ENCODE assay signal across 17 cellular contexts in the genomic region with DNA sequence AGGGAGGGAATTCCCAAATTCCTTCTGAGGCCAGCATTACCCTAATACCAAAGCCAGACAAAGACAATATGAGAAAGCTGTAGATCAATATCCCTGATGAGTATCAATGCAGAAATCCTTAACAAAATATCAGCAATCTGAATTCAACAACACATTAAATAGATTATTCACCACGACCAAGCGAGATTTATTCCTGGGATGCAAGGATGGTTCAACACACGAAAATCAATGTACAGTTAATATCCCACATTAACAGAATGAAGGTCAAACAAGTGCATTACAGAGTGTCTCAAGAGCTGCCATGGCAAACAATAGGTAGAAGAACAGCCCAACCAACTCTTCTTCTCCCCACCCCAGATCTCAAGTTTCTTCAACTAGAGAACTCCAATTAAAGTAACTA. TPM values are rescaled to one million over a fixed set of nuclear protein-coding genes. Genes with fewer than 3 reads are reported as not detected.
DNase-seq lines count a peak whose midpoint lies in the region; ATAC-seq and TF ChIP-seq lines count a peak whose summit lies in the region.
"Had no signal": no experiment of that assay in that cellular context is flagged by ENCODE, and none has a peak within 500 bp of the region (broad histone marks: within the 10 kb centered on the region; RNA-seq: fewer than 3 reads in every experiment).

No MANE protein-coding gene starts in this region.

- H3K4me1 ChIP-seq in DND-41 (ENCODE audit: insufficient read depth, low read length) (peaks cover 40% of the 10 kb centered on the region), mesenchymal stem cell (ENCODE audit: control insufficient read depth, insufficient read depth, low read depth, low read length) (no peaks in the 10 kb centered on the region), spleen (peaks cover 32 to 75% (median 59%) of the 10 kb centered on the region in 6 donors)

- H2BK15ac ChIP-seq in mesenchymal stem cell (ENCODE audit: low read depth, poor library complexity, severe bottlenecking), result no peak overlapping the region

- DNase-seq in activated CD8-positive, alpha-beta T cell treated with anti-CD3 and anti-CD28 coated beads for 36 hours, result no peak
- DNase-seq in activated CD8-positive, alpha-beta T cell treated with anti-CD3 and anti-CD28 coated beads, Interleukin-2, amount 10 ng/mL, durations not matched to agents 7 days and 5 days, result no peak
- DNase-seq in DND-41 (no peak), T-helper 17 cell (no peak), mesenchymal stem cell (no peak), spleen (no peak)
- DNase-seq in CD4-positive, alpha-beta T cell, result no peak
- DNase-seq: Caco-2, NCI-H1436, NCI-H2029, NCI-H2171 treated with DMSO at 0.1 percent for 48 hours, NCI-H510A, NCI-H82, PC-9 had no signal

- no peak overlapping the region for H3K14ac ChIP-seq in mesenchymal stem cell (ENCODE audit: low read length in 2 of 2)

- H2AK5ac ChIP-seq in mesenchymal stem cell (ENCODE audit: low read length, severe bottlenecking), result no peak overlapping the region

- no peak overlapping the region for H3K4ac ChIP-seq in mesenchymal stem cell (ENCODE audit: low read depth in 1 of 2, low read length in 2 of 2)

- H3K27me3 Mint-ChIP-seq in activated CD8-positive, alpha-beta T cell treated with anti-CD3 and anti-CD28 coated beads for 36 hours, result no peaks in the 10 kb centered on the region
- no peaks in the 10 kb centered on the region for H3K27me3 Mint-ChIP-seq in activated CD8-positive, alpha-beta T cell treated with anti-CD3 and anti-CD28 coated beads, Interleukin-2, amount 10 ng/mL, durations not matched to agents 7 days and 5 days (ENCODE audit: low read depth)
- H3K27me3 Mint-ChIP-seq in T-helper 17 cell, result no peaks in the 10 kb centered on the region
- no peaks in the 10 kb centered on the region for H3K27me3 Mint-ChIP-seq in CD4-positive, alpha-beta T cell

- POLR2A ChIA-PET in activated CD8-positive, alpha-beta T cell treated with anti-CD3 and anti-CD28 coated beads for 36 hours (lab: Charles Lee), result no interaction called here
- POLR2A ChIA-PET in activated CD8-positive, alpha-beta T cell treated with anti-CD3 and anti-CD28 coated beads, Interleukin-2, amount 10 ng/mL, durations not matched to agents 7 days and 5 days (lab: Charles Lee), result interaction anchor here (1.0 kb wide), 1 partner anchor 66 kb away, joined by 4 read pairs; no protein-coding TSS in a partner anchor
- POLR2A ChIA-PET in CD4-positive, alpha-beta T cell (lab: Charles Lee), result no interaction called here

- H3K27ac ChIP-seq in DND-41 (ENCODE audit: low read length) (no peak overlapping the region), mesenchymal stem cell (ENCODE audit: low read length, poor library complexity, severe bottlenecking) (no peak overlapping the region), spleen (no peak overlapping the region)
- H3K27ac ChIP-seq in CD4-positive, alpha-beta T cell (ENCODE audit: low read depth, low read length), result no peak overlapping the region
- H3K27ac ChIP-seq: BLaER1 treated with 17β-estradiol and CSF1 and Interleukin-3, amounts not matched to agents 10 nM and 100 nM; PC-9; SJSA1 had no signal

- H3K23ac ChIP-seq in mesenchymal stem cell (ENCODE audit: low read length in 2 of 2), result no peak overlapping the region

- H3K36me3 Mint-ChIP-seq in activated CD8-positive, alpha-beta T cell treated with anti-CD3 and anti-CD28 coated beads for 36 hours (ENCODE audit: low read depth), result peaks cover 45% of the 10 kb centered on the region
- peaks cover 49% of the 10 kb centered on the region for H3K36me3 Mint-ChIP-seq in activated CD8-positive, alpha-beta T cell treated with anti-CD3 and anti-CD28 coated beads, Interleukin-2, amount 10 ng/mL, durations not matched to agents 7 days and 5 days (ENCODE audit: low read depth)
- peaks cover 9% of the 10 kb centered on the region for H3K36me3 Mint-ChIP-seq in T-helper 17 cell (ENCODE audit: low read depth)
- peaks cover 68% of the 10 kb centered on the region for H3K36me3 Mint-ChIP-seq in CD4-positive, alpha-beta T cell (ENCODE audit: low read depth)

- CTCF ChIA-PET in activated CD8-positive, alpha-beta T cell treated with anti-CD3 and anti-CD28 coated beads for 36 hours (lab: Charles Lee), result interaction anchor here (1.8 to 2.0 kb wide), 2 partner anchors 65 to 66 kb away, joined by 6 read pairs; partner anchors contain the start of gene P4HA1
- CTCF ChIA-PET in activated CD8-positive, alpha-beta T cell treated with anti-CD3 and anti-CD28 coated beads, Interleukin-2, amount 10 ng/mL, durations not matched to agents 7 days and 5 days (lab: Charles Lee), result interaction anchor here (8.5 kb wide), 1 partner anchor 66 kb away, joined by 86 read pairs; the partner anchor contains the start of gene P4HA1
- CTCF ChIA-PET in CD4-positive, alpha-beta T cell (lab: Charles Lee), result no interaction called here

- no peak overlapping the region for H3K4me3 Mint-ChIP-seq in activated CD8-positive, alpha-beta T cell treated with anti-CD3 and anti-CD28 coated beads for 36 hours
- no peak overlapping the region for H3K4me3 Mint-ChIP-seq in activated CD8-positive, alpha-beta T cell treated with anti-CD3 and anti-CD28 coated beads, Interleukin-2, amount 10 ng/mL, durations not matched to agents 7 days and 5 days
- H3K4me3 Mint-ChIP-seq in T-helper 17 cell, result no peak overlapping the region
- no peak overlapping the region for H3K4me3 Mint-ChIP-seq in CD4-positive, alpha-beta T cell

- H2AFZ ChIP-seq in DND-41 (ENCODE audit: low read depth, low read length), result no peak overlapping the region
- H2AFZ ChIP-seq in mesenchymal stem cell (ENCODE audit: low read depth, low read length), result no peak overlapping the region
- H2AFZ ChIP-seq: PC-9 had no signal

- no peak for TF ChIP-seq POLR2A in spleen (IDR thresholded peaks at IDR 0.05)

- WGBS in mesenchymal stem cell, result 97% methylated on average over 3 of the region's 3 CpGs
- 92 to 97% (median 94%) methylated on average over 3 of the region's 3 CpGs for WGBS in spleen, 5 donors

- H3K4me3 ChIP-seq in DND-41 (ENCODE audit: low read depth in 1 of 2, low read length in 2 of 2) (no peak overlapping the region), mesenchymal stem cell (ENCODE audit: insufficient read depth in 1 of 2, low read depth in 1 of 2, low read length in 2 of 2) (no peak overlapping the region), spleen (no peak overlapping the region)
- H3K4me3 ChIP-seq: BLaER1 treated with 17β-estradiol and CSF1 and Interleukin-3, amounts not matched to agents 10 nM and 100 nM; PC-9; SJSA1 had no signal

- H4K91ac ChIP-seq in mesenchymal stem cell (ENCODE audit: low read length), result no peak overlapping the region

- peak overlapping the region; percentile 14 for H3K27ac Mint-ChIP-seq in activated CD8-positive, alpha-beta T cell treated with anti-CD3 and anti-CD28 coated beads for 36 hours
- H3K27ac Mint-ChIP-seq in activated CD8-positive, alpha-beta T cell treated with anti-CD3 and anti-CD28 coated beads, Interleukin-2, amount 10 ng/mL, durations not matched to agents 7 days and 5 days, result no peak overlapping the region
- H3K27ac Mint-ChIP-seq in T-helper 17 cell, result peak overlapping the region; percentile 78
- H3K27ac Mint-ChIP-seq in CD4-positive, alpha-beta T cell, result no peak overlapping the region

- H3K9ac ChIP-seq in DND-41 (ENCODE audit: low read depth, low read length), result no peak overlapping the region
- peak overlapping the region; percentile 78 for H3K9ac ChIP-seq in mesenchymal stem cell (ENCODE audit: low read length)

- H4K8ac ChIP-seq in mesenchymal stem cell (ENCODE audit: low read length), result no peak overlapping the region

- H3K9me3 ChIP-seq in DND-41 (ENCODE audit: insufficient read depth, low read length, severe bottlenecking), result no peaks in the 10 kb centered on the region
- no peaks in the 10 kb centered on the region for H3K9me3 ChIP-seq in T-helper 17 cell (ENCODE audit: control insufficient read depth, low read length, poor library complexity, severe bottlenecking)
- peaks cover 8% of the 10 kb centered on the region for H3K9me3 ChIP-seq in mesenchymal stem cell (ENCODE audit: control insufficient read depth, low read length)
- H3K9me3 ChIP-seq in CD4-positive, alpha-beta T cell (ENCODE audit: control insufficient read depth, low read length), result no peaks in the 10 kb centered on the region
- H3K9me3 ChIP-seq in spleen, result no peaks in the 10 kb centered on the region
- H3K9me3 ChIP-seq: Caco-2 had no signal

- peaks cover 51% of the 10 kb centered on the region for H3K4me1 Mint-ChIP-seq in activated CD8-positive, alpha-beta T cell treated with anti-CD3 and anti-CD28 coated beads for 36 hours (ENCODE audit: low read depth)
- peaks cover 46% of the 10 kb centered on the region for H3K4me1 Mint-ChIP-seq in activated CD8-positive, alpha-beta T cell treated with anti-CD3 and anti-CD28 coated beads, Interleukin-2, amount 10 ng/mL, durations not matched to agents 7 days and 5 days (ENCODE audit: low read depth)
- H3K4me1 Mint-ChIP-seq in T-helper 17 cell, result peaks cover 33% of the 10 kb centered on the region
- H3K4me1 Mint-ChIP-seq in CD4-positive, alpha-beta T cell (ENCODE audit: low read depth), result peaks cover 59% of the 10 kb centered on the region

- TF ChIP-seq CTCF in activated CD8-positive, alpha-beta T cell treated with anti-CD3 and anti-CD28 coated beads for 36 hours (IDR thresholded peaks at IDR 0.05), result no peak
- no peak for TF ChIP-seq CTCF in DND-41 (IDR thresholded peaks at IDR 0.05; ENCODE audit: borderline replicate concordance, extremely low read depth, low read length, poor library complexity, severe bottlenecking)
- TF ChIP-seq CTCF in CD4-positive, alpha-beta T cell (IDR thresholded peaks at IDR 0.05), result no peak
- no peak for TF ChIP-seq CTCF in spleen (IDR thresholded peaks at IDR 0.05 in 8 of 11, conservative IDR thresholded peaks at IDR 0.05 in 3 of 11)

- peaks cover 5% of the 10 kb centered on the region; the same call in 1 of the 2 replicates for H4K20me1 ChIP-seq in DND-41 (ENCODE audit: insufficient read depth, low read length)

- H3K36me3 ChIP-seq in DND-41 (ENCODE audit: insufficient read depth, low read length) (peaks cover 44% of the 10 kb centered on the region), mesenchymal stem cell (ENCODE audit: control insufficient read depth in 1 of 2, insufficient read depth in 2 of 2, low read depth in 1 of 2, low read length in 2 of 2) (peaks cover 10 to 55% of the 10 kb centered on the region in 2 experiments), spleen (peaks cover 3 to 87% (median 32%) of the 10 kb centered on the region in 6 donors)

- H3K18ac ChIP-seq in mesenchymal stem cell (ENCODE audit: low read depth in 1 of 2, low read length in 2 of 2), result no peak overlapping the region

- H3K4me2 ChIP-seq in DND-41 (ENCODE audit: insufficient read depth, low read length), result peak overlapping the region; percentile 10; the same call in 1 of the 2 replicates
- H3K4me2 ChIP-seq in mesenchymal stem cell (ENCODE audit: low read length, poor library complexity, severe bottlenecking), result no peak overlapping the region
- H3K4me2 ChIP-seq: PC-9 had no signal

- H3K79me2 ChIP-seq in DND-41 (ENCODE audit: insufficient read depth, low read length), result peaks cover 73% of the 10 kb centered on the region

- H2BK5ac ChIP-seq in mesenchymal stem cell (ENCODE audit: low read depth, low read length, poor library complexity, severe bottlenecking), result no peak overlapping the region

- H2BK120ac ChIP-seq in mesenchymal stem cell (ENCODE audit: low read depth, low read length), result no peak overlapping the region

- peaks cover 13% of the 10 kb centered on the region for H3K79me1 ChIP-seq in mesenchymal stem cell (replicated peaks; ENCODE audit: low read length, poor library complexity, severe bottlenecking)

- ATAC-seq in activated CD8-positive, alpha-beta T cell treated with anti-CD3 and anti-CD28 coated beads for 36 hours, result no peak
- no peak for ATAC-seq in activated CD8-positive, alpha-beta T cell treated with anti-CD3 and anti-CD28 coated beads, Interleukin-2, amount 10 ng/mL, durations not matched to agents 7 days and 5 days
- ATAC-seq in DND-41 (ENCODE audit: insufficient read depth, low read depth) (no peak), T-helper 17 cell (no peak), GM19351 (IDR thresholded peaks at IDR 0.05; ENCODE audit: unreplicated experiment) (no peak)
- ATAC-seq in CD4-positive, alpha-beta T cell (ENCODE audit: poor library complexity), result no peak

- H2BK12ac ChIP-seq in mesenchymal stem cell (ENCODE audit: low read length in 2 of 2), result no peak overlapping the region

- intact Hi-C loops in activated CD8-positive, alpha-beta T cell treated with anti-CD3 and anti-CD28 coated beads for 36 hours (cut with micrococcal nuclease), result no loop called here
- intact Hi-C loops in CD4-positive, alpha-beta T cell (cut with DNase I, micrococcal nuclease), result loop anchor here in 1 of 2 experiments (10.0 kb wide), 1 partner anchor 467 kb away; the partner anchor contains the start of gene MCU
- intact Hi-C loops in spleen (cut with DNase I; ENCODE audit: low total_unique reads), result no loop called here

- no peaks in the 10 kb centered on the region for H3K9me3 Mint-ChIP-seq in activated CD8-positive, alpha-beta T cell treated with anti-CD3 and anti-CD28 coated beads for 36 hours
- no peaks in the 10 kb centered on the region for H3K9me3 Mint-ChIP-seq in activated CD8-positive, alpha-beta T cell treated with anti-CD3 and anti-CD28 coated beads, Interleukin-2, amount 10 ng/mL, durations not matched to agents 7 days and 5 days (ENCODE audit: insufficient read depth)
- no peaks in the 10 kb centered on the region for H3K9me3 Mint-ChIP-seq in CD4-positive, alpha-beta T cell

- H3K27me3 ChIP-seq in DND-41 (ENCODE audit: insufficient read depth, low read length, poor library complexity), result no peaks in the 10 kb centered on the region
- no peaks in the 10 kb centered on the region for H3K27me3 ChIP-seq in mesenchymal stem cell (ENCODE audit: control insufficient read depth in 1 of 2, insufficient read depth in 1 of 2, low read length in 2 of 2)
- H3K27me3 ChIP-seq in CD4-positive, alpha-beta T cell (ENCODE audit: control insufficient read depth, insufficient read depth, low read length), result no peaks in the 10 kb centered on the region
- H3K27me3 ChIP-seq in spleen (replicated peaks in 1 of 7), result no peaks in the 10 kb centered on the region
- H3K27me3 ChIP-seq: BLaER1 treated with 17β-estradiol and CSF1 and Interleukin-3, amounts not matched to agents 10 nM and 100 nM; SJSA1 had no signal

RNA-seq across cellular contexts. Expression of gene ECD, which starts 6.1 kb away (rescaled TPM):
- total RNA-seq in activated CD8-positive, alpha-beta T cell treated with anti-CD3 and anti-CD28 coated beads for 36 hours, result 10 to 100 TPM; 31.8 to 33.9 TPM
- total RNA-seq in activated CD8-positive, alpha-beta T cell treated with anti-CD3 and anti-CD28 coated beads, Interleukin-2, amount 10 ng/mL, durations not matched to agents 7 days and 5 days, result 10 to 100 TPM; 29.0 to 30.9 TPM
- 10 to 100 TPM; 41.3 to 50.5 TPM for total RNA-seq in T-helper 17 cell
- polyA plus RNA-seq in mesenchymal stem cell (2013, experiment 1 of 2), result 24.0 TPM
- 25.3 TPM for polyA plus RNA-seq in mesenchymal stem cell (2013, experiment 2 of 2)
- total RNA-seq in CD4-positive, alpha-beta T cell, result 10 to 100 TPM; 50.5 to 57.7 TPM
- 10 to 100 TPM; 24.9 to 37.8 (median 32.1) TPM for total RNA-seq in spleen
- 1 to 10 TPM; 7.3 to 9.8 (median 9.2) TPM for polyA plus RNA-seq in spleen

RNA-seq across cellular contexts. Expression of gene FAM149B1, which starts 6.3 kb away (rescaled TPM):
- total RNA-seq in activated CD8-positive, alpha-beta T cell treated with anti-CD3 and anti-CD28 coated beads for 36 hours, result 10 to 100 TPM; 13.0 to 13.3 TPM
- 10 to 100 TPM; 13.8 to 15.0 TPM for total RNA-seq in activated CD8-positive, alpha-beta T cell treated with anti-CD3 and anti-CD28 coated beads, Interleukin-2, amount 10 ng/mL, durations not matched to agents 7 days and 5 days
- total RNA-seq in T-helper 17 cell, result 10 to 100 TPM; 12.5 to 13.4 TPM
- 24.4 TPM for polyA plus RNA-seq in mesenchymal stem cell (2013, experiment 1 of 2)
- polyA plus RNA-seq in mesenchymal stem cell (2013, experiment 2 of 2), result 24.2 TPM
- total RNA-seq in CD4-positive, alpha-beta T cell, result 1 to 10 TPM; 7.0 to 7.7 TPM
- total RNA-seq in spleen, result 10 to 100 TPM; 13.5 to 24.5 (median 18.6) TPM
- 10 to 100 TPM; 11.9 to 13.4 (median 13.3) TPM for polyA plus RNA-seq in spleen

RNA-seq across cellular contexts. Expression of gene NUDT13, which starts 51.4 kb away (rescaled TPM):
- total RNA-seq in activated CD8-positive, alpha-beta T cell treated with anti-CD3 and anti-CD28 coated beads for 36 hours, result 1 to 10 TPM; 2.3 to 2.4 TPM
- 1 to 10 TPM; 1.6 to 1.7 TPM for total RNA-seq in activated CD8-positive, alpha-beta T cell treated with anti-CD3 and anti-CD28 coated beads, Interleukin-2, amount 10 ng/mL, durations not matched to agents 7 days and 5 days
- total RNA-seq in T-helper 17 cell, result 1 to 10 TPM in 1 of 2 donors, under 1 TPM in 1; 0.86 to 1.5 TPM
- polyA plus RNA-seq in mesenchymal stem cell (2013, experiment 1 of 2), result 2.0 TPM
- 2.1 TPM for polyA plus RNA-seq in mesenchymal stem cell (2013, experiment 2 of 2)
- under 1 TPM; 0.67 to 0.82 TPM for total RNA-seq in CD4-positive, alpha-beta T cell
- total RNA-seq in spleen, result 1 to 10 TPM; 1.4 to 3.3 (median 2.2) TPM
- polyA plus RNA-seq in spleen, result 1 to 10 TPM; 1.9 to 3.1 (median 2.7) TPM

Comparison
In these comparisons a context has a peak if more than half of its experiments do, and no peak if none do; other contexts are left out.
1. H3K27ac Mint-ChIP-seq: peak in activated CD8-positive, alpha-beta T cell treated with anti-CD3 and anti-CD28 coated beads for 36 hours (single experiment) and T-helper 17 cell (single experiment); none in activated CD8-positive, alpha-beta T cell treated with anti-CD3 and anti-CD28 coated beads, Interleukin-2, amount 10 ng/mL, durations not matched to agents 7 days and 5 days (single experiment) and CD4-positive, alpha-beta T cell (single experiment).